ENCODE assay signal across 1 cellular context in genomic region chr1:37875833-37876232, GRCh38.
TF ChIP-seq lines count a peak whose summit lies in the region.

No MANE protein-coding gene starts in this region.

TF ChIP-seq in GM12878, 131 proteins besides CTCF, POLR2A, EP300 and RAD21 (continued from another document):
- TF ChIP-seq, protein P1, sequence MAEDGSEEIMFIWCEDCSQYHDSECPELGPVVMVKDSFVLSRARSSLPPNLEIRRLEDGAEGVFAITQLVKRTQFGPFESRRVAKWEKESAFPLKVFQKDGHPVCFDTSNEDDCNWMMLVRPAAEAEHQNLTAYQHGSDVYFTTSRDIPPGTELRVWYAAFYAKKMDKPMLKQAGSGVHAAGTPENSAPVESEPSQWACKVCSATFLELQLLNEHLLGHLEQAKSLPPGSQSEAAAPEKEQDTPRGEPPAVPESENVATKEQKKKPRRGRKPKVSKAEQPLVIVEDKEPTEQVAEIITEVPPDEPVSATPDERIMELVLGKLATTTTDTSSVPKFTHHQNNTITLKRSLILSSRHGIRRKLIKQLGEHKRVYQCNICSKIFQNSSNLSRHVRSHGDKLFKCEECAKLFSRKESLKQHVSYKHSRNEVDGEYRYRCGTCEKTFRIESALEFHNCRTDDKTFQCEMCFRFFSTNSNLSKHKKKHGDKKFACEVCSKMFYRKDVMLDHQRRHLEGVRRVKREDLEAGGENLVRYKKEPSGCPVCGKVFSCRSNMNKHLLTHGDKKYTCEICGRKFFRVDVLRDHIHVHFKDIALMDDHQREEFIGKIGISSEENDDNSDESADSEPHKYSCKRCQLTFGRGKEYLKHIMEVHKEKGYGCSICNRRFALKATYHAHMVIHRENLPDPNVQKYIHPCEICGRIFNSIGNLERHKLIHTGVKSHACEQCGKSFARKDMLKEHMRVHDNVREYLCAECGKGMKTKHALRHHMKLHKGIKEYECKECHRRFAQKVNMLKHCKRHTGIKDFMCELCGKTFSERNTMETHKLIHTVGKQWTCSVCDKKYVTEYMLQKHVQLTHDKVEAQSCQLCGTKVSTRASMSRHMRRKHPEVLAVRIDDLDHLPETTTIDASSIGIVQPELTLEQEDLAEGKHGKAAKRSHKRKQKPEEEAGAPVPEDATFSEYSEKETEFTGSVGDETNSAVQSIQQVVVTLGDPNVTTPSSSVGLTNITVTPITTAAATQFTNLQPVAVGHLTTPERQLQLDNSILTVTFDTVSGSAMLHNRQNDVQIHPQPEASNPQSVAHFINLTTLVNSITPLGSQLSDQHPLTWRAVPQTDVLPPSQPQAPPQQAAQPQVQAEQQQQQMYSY (CRISPR knock-in tag; IDR thresholded peaks at IDR 0.05): no peak
- no peak for TF ChIP-seq ZNF24 (IDR thresholded peaks at IDR 0.05)
- TF ChIP-seq BCL11A (IDR thresholded peaks at IDR 0.05; ENCODE audit: low read depth, low read length): no peak
- no peak for TF ChIP-seq ZNF217 (IDR thresholded peaks at IDR 0.05)
- TF ChIP-seq MTA3 (IDR thresholded peaks at IDR 0.05; ENCODE audit: borderline replicate concordance, low read length): no peak
- no peak for TF ChIP-seq ZNF207 (IDR thresholded peaks at IDR 0.05; ENCODE audit: borderline replicate concordance)
- TF ChIP-seq RELA (IDR thresholded peaks at IDR 0.05; ENCODE audit: borderline replicate concordance, partially characterized antibody): no peak
- TF ChIP-seq, protein P2, sequence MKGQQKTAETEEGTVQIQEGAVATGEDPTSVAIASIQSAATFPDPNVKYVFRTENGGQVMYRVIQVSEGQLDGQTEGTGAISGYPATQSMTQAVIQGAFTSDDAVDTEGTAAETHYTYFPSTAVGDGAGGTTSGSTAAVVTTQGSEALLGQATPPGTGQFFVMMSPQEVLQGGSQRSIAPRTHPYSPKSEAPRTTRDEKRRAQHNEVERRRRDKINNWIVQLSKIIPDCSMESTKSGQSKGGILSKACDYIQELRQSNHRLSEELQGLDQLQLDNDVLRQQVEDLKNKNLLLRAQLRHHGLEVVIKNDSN (IDR thresholded peaks at IDR 0.05; ENCODE audit: borderline replicate concordance, extremely low read length, insufficient read depth, low read depth, low read length): no peak
- no peak for TF ChIP-seq YY1 (IDR thresholded peaks at IDR 0.05; ENCODE audit: low read depth, low read length)
- no peak for TF ChIP-seq SRF (IDR thresholded peaks at IDR 0.05; ENCODE audit: low read depth in 2 of 2, low read length in 2 of 2)
- no peak for TF ChIP-seq TBL1XR1 (IDR thresholded peaks at IDR 0.05; ENCODE audit: low read depth, low read length)
- no peak for TF ChIP-seq PKNOX1 (IDR thresholded peaks at IDR 0.05)
